20 cellular contexts compared by ENCODE assay signal in genomic region chr1:101683561-101683960, GRCh38.
"Had no signal": no experiment of that assay in that cellular context is flagged by ENCODE, and none has a peak within 500 bp of the region (broad histone marks: within the 10 kb centered on the region; RNA-seq: fewer than 3 reads in every experiment).

No MANE protein-coding gene starts in this region.

- H3K4me3 Mint-ChIP-seq: activated CD8-positive, alpha-beta T cell treated with anti-CD3 and anti-CD28 coated beads for 36 hours; activated naive CD8-positive, alpha-beta T cell; activated T-cell treated with anti-CD3 and anti-CD28 coated beads, Interleukin-2, amount 50 U/mL, for 72 hours; nephron progenitor cell; WTC11 had no signal

- ATAC-seq: activated CD8-positive, alpha-beta T cell treated with anti-CD3 and anti-CD28 coated beads for 36 hours; activated T-cell treated with anti-CD3 and anti-CD28 coated beads, Interleukin-2, amount 50 U/mL, for 72 hours; body of pancreas; sciatic nerve; WTC11 had no signal

- H3K4me1 ChIP-seq: body of pancreas, esophagus squamous epithelium, prostate gland had no signal

- H3K27ac ChIP-seq: body of pancreas, esophagus squamous epithelium, prostate gland had no signal

- H3K9me3 ChIP-seq: body of pancreas, esophagus squamous epithelium, prostate gland had no signal

- H3K27me3 Mint-ChIP-seq: activated CD8-positive, alpha-beta T cell treated with anti-CD3 and anti-CD28 coated beads for 36 hours had no signal

- H3K27me3 ChIP-seq: body of pancreas, esophagus squamous epithelium had no signal

- H3K36me3 Mint-ChIP-seq: activated naive CD8-positive, alpha-beta T cell; WTC11 had no signal

- DNase-seq: activated CD4-positive, alpha-beta T cell treated with anti-CD3 and anti-CD28 coated beads for 4 hours; activated CD8-positive, alpha-beta T cell treated with anti-CD3 and anti-CD28 coated beads for 36 hours; activated gamma-delta T cell treated with Interleukin-2 at 50 U/mL for 16 hours; activated T-cell treated with anti-CD3 and anti-CD28 coated beads, Interleukin-2, amount 50 U/mL, for 72 hours; amygdala; body of pancreas; central memory CD4-positive, alpha-beta T cell; cortex of kidney; effector CD4-positive, alpha-beta T cell; esophagus squamous epithelium; hypothalamus; kidney glomerular epithelial cell; mesenchymal stem cell; nephron progenitor cell; stimulated activated CD4-positive, alpha-beta T cell treated with anti-CD3 and anti-CD28 coated beads, Interleukin-1b, Interleukin-23, amount 100 ng/mL, for 48 hours; T-helper 2 cell had no signal

- H3K36me3 ChIP-seq: esophagus squamous epithelium, prostate gland had no signal

- H3K27ac Mint-ChIP-seq: activated CD8-positive, alpha-beta T cell treated with anti-CD3 and anti-CD28 coated beads for 36 hours; activated naive CD8-positive, alpha-beta T cell; activated T-cell treated with anti-CD3 and anti-CD28 coated beads, Interleukin-2, amount 50 U/mL, for 72 hours; nephron progenitor cell; WTC11 had no signal

- H3K4me1 Mint-ChIP-seq: nephron progenitor cell, WTC11 had no signal

- H3K9me3 Mint-ChIP-seq: activated CD8-positive, alpha-beta T cell treated with anti-CD3 and anti-CD28 coated beads for 36 hours; activated T-cell treated with anti-CD3 and anti-CD28 coated beads, Interleukin-2, amount 50 U/mL, for 72 hours; nephron progenitor cell; WTC11 had no signal

- H3K4me3 ChIP-seq: body of pancreas, esophagus squamous epithelium, prostate gland had no signal
